ENCODE assay signal across 2 cellular contexts in the genomic region with DNA sequence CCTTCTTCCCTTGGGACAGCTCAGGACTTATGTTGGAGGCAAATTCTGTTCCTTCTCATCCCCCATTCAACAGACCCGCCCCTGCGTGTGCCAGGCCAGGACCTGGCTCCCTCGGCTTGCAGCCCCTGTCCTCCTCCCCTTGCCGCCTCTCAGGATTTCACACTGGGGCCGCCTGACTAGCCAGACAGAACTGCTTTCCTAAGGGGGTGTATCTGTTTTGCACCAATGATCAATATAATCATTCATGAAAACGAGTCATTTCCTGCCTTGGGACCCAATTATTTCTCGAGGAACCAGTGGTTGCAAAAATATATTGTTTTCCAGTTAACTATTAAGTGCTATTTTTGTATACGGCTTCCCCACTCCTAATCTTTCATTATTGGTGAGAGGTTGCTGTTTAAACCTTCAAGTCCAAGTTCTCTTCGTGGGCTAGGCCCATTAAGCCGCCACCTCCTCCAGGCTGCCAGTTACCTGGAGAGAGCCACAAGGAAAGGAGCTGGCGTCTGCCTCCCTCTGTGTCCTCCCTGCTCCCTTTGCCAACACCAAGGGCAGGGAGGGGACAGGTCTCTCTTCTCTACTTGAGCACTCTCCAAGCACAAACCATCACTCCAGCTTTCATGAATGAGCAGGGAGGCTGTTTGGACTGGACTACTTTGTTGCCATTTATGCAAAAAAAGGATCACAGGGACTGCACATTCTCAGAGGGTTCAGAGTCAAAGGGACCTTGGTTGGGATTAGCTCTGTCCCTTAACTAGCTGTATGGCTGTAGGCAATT.
TF ChIP-seq lines count a peak whose summit lies in the region.

No MANE protein-coding gene starts in this region.

TF ChIP-seq in SK-N-SH, 30 proteins besides CTCF, POLR2A, EP300 and RAD21 (continued from another document):
- TF ChIP-seq, protein P1, sequence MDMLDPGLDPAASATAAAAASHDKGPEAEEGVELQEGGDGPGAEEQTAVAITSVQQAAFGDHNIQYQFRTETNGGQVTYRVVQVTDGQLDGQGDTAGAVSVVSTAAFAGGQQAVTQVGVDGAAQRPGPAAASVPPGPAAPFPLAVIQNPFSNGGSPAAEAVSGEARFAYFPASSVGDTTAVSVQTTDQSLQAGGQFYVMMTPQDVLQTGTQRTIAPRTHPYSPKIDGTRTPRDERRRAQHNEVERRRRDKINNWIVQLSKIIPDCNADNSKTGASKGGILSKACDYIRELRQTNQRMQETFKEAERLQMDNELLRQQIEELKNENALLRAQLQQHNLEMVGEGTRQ (IDR thresholded peaks at IDR 0.05; ENCODE audit: borderline replicate concordance, low read depth, low read length), result no peak
- TF ChIP-seq POLR2AphosphoS5 (IDR thresholded peaks at IDR 0.05; ENCODE audit: low read depth, low read length) (no peak), ELF1 (IDR thresholded peaks at IDR 0.05) (no peak), YY1 (IDR thresholded peaks at IDR 0.05; ENCODE audit: low read depth) (no peak), TAF1 (IDR thresholded peaks at IDR 0.05; ENCODE audit: borderline replicate concordance, low read depth, low read length) (no peak), EZH2phosphoT487 (IDR thresholded peaks at IDR 0.05; ENCODE audit: borderline replicate concordance, low read depth) (no peak), GATA2 (CRISPR knock-in tag; IDR thresholded peaks at IDR 0.05) (no peak), FOXJ3 (CRISPR knock-in tag; IDR thresholded peaks at IDR 0.05) (no peak), SIN3A (IDR thresholded peaks at IDR 0.05; ENCODE audit: borderline replicate concordance, low read depth, low read length) (no peak), TEAD4 (IDR thresholded peaks at IDR 0.05; ENCODE audit: borderline replicate concordance, insufficient read depth) (no peak), RCOR1 (IDR thresholded peaks at IDR 0.05; ENCODE audit: low read length) (no peak), FOSL2 (IDR thresholded peaks at IDR 0.05; ENCODE audit: borderline replicate concordance, low read depth) (no peak), FOXM1 (IDR thresholded peaks at IDR 0.05; ENCODE audit: low read depth) (no peak), SMC3 (IDR thresholded peaks at IDR 0.05; ENCODE audit: low read depth, low read length) (no peak), MXI1 (IDR thresholded peaks at IDR 0.05; ENCODE audit: low read depth, low read length) (no peak), NRF1 (IDR thresholded peaks at IDR 0.05; ENCODE audit: low read depth, low read length) (no peak)
- TF ChIP-seq, protein P2, sequence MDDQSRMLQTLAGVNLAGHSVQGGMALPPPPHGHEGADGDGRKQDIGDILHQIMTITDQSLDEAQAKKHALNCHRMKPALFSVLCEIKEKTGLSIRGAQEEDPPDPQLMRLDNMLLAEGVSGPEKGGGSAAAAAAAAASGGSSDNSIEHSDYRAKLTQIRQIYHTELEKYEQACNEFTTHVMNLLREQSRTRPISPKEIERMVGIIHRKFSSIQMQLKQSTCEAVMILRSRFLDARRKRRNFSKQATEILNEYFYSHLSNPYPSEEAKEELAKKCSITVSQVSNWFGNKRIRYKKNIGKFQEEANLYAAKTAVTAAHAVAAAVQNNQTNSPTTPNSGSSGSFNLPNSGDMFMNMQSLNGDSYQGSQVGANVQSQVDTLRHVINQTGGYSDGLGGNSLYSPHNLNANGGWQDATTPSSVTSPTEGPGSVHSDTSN (IDR thresholded peaks at IDR 0.05), result no peak
- TF ChIP-seq, protein P3, sequence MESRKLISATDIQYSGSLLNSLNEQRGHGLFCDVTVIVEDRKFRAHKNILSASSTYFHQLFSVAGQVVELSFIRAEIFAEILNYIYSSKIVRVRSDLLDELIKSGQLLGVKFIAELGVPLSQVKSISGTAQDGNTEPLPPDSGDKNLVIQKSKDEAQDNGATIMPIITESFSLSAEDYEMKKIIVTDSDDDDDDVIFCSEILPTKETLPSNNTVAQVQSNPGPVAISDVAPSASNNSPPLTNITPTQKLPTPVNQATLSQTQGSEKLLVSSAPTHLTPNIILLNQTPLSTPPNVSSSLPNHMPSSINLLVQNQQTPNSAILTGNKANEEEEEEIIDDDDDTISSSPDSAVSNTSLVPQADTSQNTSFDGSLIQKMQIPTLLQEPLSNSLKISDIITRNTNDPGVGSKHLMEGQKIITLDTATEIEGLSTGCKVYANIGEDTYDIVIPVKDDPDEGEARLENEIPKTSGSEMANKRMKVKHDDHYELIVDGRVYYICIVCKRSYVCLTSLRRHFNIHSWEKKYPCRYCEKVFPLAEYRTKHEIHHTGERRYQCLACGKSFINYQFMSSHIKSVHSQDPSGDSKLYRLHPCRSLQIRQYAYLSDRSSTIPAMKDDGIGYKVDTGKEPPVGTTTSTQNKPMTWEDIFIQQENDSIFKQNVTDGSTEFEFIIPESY (IDR thresholded peaks at IDR 0.05; ENCODE audit: borderline replicate concordance, low read depth), result no peak

TF ChIP-seq in SK-N-SH treated with all-trans-retinoic acid at 6 μM for 48 hours, 23 proteins besides CTCF, POLR2A, EP300 and RAD21 (continued from another document):
- TF ChIP-seq, protein P4, sequence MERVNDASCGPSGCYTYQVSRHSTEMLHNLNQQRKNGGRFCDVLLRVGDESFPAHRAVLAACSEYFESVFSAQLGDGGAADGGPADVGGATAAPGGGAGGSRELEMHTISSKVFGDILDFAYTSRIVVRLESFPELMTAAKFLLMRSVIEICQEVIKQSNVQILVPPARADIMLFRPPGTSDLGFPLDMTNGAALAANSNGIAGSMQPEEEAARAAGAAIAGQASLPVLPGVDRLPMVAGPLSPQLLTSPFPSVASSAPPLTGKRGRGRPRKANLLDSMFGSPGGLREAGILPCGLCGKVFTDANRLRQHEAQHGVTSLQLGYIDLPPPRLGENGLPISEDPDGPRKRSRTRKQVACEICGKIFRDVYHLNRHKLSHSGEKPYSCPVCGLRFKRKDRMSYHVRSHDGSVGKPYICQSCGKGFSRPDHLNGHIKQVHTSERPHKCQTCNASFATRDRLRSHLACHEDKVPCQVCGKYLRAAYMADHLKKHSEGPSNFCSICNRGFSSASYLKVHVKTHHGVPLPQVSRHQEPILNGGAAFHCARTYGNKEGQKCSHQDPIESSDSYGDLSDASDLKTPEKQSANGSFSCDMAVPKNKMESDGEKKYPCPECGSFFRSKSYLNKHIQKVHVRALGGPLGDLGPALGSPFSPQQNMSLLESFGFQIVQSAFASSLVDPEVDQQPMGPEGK (CRISPR knock-in tag; IDR thresholded peaks at IDR 0.05; ENCODE audit: borderline replicate concordance), result no peak
- TF ChIP-seq PPARA (CRISPR knock-in tag; IDR thresholded peaks at IDR 0.05; ENCODE audit: borderline replicate concordance) (no peak), TCF4 (CRISPR knock-in tag; IDR thresholded peaks at IDR 0.05; ENCODE audit: borderline replicate concordance) (no peak), RARB (CRISPR knock-in tag; IDR thresholded peaks at IDR 0.05) (no peak), ISL1 (CRISPR knock-in tag; IDR thresholded peaks at IDR 0.05) (no peak)
- TF ChIP-seq, protein P5, sequence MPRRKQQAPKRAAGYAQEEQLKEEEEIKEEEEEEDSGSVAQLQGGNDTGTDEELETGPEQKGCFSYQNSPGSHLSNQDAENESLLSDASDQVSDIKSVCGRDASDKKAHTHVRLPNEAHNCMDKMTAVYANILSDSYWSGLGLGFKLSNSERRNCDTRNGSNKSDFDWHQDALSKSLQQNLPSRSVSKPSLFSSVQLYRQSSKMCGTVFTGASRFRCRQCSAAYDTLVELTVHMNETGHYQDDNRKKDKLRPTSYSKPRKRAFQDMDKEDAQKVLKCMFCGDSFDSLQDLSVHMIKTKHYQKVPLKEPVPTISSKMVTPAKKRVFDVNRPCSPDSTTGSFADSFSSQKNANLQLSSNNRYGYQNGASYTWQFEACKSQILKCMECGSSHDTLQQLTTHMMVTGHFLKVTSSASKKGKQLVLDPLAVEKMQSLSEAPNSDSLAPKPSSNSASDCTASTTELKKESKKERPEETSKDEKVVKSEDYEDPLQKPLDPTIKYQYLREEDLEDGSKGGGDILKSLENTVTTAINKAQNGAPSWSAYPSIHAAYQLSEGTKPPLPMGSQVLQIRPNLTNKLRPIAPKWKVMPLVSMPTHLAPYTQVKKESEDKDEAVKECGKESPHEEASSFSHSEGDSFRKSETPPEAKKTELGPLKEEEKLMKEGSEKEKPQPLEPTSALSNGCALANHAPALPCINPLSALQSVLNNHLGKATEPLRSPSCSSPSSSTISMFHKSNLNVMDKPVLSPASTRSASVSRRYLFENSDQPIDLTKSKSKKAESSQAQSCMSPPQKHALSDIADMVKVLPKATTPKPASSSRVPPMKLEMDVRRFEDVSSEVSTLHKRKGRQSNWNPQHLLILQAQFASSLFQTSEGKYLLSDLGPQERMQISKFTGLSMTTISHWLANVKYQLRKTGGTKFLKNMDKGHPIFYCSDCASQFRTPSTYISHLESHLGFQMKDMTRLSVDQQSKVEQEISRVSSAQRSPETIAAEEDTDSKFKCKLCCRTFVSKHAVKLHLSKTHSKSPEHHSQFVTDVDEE (CRISPR knock-in tag; IDR thresholded peaks at IDR 0.05), result no peak
